ENCODE assay signal across 8 cellular contexts in genomic region chr2:202588647-202589581, GRCh38. TPM values are rescaled to one million over a fixed set of nuclear protein-coding genes. Genes with fewer than 3 reads are reported as not detected.
A peak's percentile ranks its signal among the peaks of the same experiment; 100 is the strongest.
DNase-seq lines count a peak whose midpoint lies in the region; ATAC-seq and TF ChIP-seq lines count a peak whose summit lies in the region.

No MANE protein-coding gene starts in this region.

- peaks cover 10% of the 10 kb centered on the region for H3K4me1 Mint-ChIP-seq in activated CD4-positive, alpha-beta T cell treated with anti-CD3 and anti-CD28 coated beads, Interleukin-2, amount 10 ng/mL, durations not matched to agents 24 days and 14 days

- H3K27me3 Mint-ChIP-seq in activated CD4-positive, alpha-beta T cell treated with anti-CD3 and anti-CD28 coated beads, Interleukin-2, amount 10 ng/mL, durations not matched to agents 24 days and 14 days, result peaks cover 3% of the 10 kb centered on the region

- H3K4me3 ChIP-seq in right lobe of liver, result no peak overlapping the region

- intact Hi-C loops in activated CD4-positive, alpha-beta T cell treated with anti-CD3 and anti-CD28 coated beads, Interleukin-2, amount 10 ng/mL, durations not matched to agents 24 days and 14 days (cut with micrococcal nuclease), result loop anchor here (1.0 to 10.0 kb wide), 4 partner anchors 45 to 1228 kb away; partner anchors contain the start of gene FAM117B
- intact Hi-C loops in right lobe of liver (cut with DNase I), result no loop called here

- no peaks in the 10 kb centered on the region for H3K9me3 Mint-ChIP-seq in activated CD4-positive, alpha-beta T cell treated with anti-CD3 and anti-CD28 coated beads, Interleukin-2, amount 10 ng/mL, durations not matched to agents 24 days and 14 days

- no peaks in the 10 kb centered on the region for H3K36me3 Mint-ChIP-seq in activated CD4-positive, alpha-beta T cell treated with anti-CD3 and anti-CD28 coated beads, Interleukin-2, amount 10 ng/mL, durations not matched to agents 24 days and 14 days (ENCODE audit: low read depth)

- peak overlapping the region; percentile 38 for H3K27ac Mint-ChIP-seq in activated CD4-positive, alpha-beta T cell treated with anti-CD3 and anti-CD28 coated beads, Interleukin-2, amount 10 ng/mL, durations not matched to agents 24 days and 14 days

- no peaks in the 10 kb centered on the region for H3K27me3 ChIP-seq in right lobe of liver

- 9% methylated on average over 7 of the region's 17 CpGs for WGBS in right lobe of liver (ENCODE audit: insufficient coverage, low coverage, low lambda C conversion rate, missing lambda C conversion rate)

- no peak overlapping the region for H3K4me3 Mint-ChIP-seq in activated CD4-positive, alpha-beta T cell treated with anti-CD3 and anti-CD28 coated beads, Interleukin-2, amount 10 ng/mL, durations not matched to agents 24 days and 14 days

- H3K9me3 ChIP-seq in right lobe of liver, result no peaks in the 10 kb centered on the region

- in situ Hi-C loops in ACHN (cut with HindIII; ENCODE audit: low pct_ligation_motif_present, low pct_unique_long_range_greater_than_20kb, low sequenced_read_pairs), result no loop called here

- H3K27ac ChIP-seq in right lobe of liver, result no peak overlapping the region

- no peaks in the 10 kb centered on the region for H3K4me1 ChIP-seq in right lobe of liver

- TF ChIP-seq CTCF in right lobe of liver (IDR thresholded peaks at IDR 0.05), result peak; percentile 84 to 88 (median 86)

- no peak for TF ChIP-seq POLR2A in right lobe of liver (IDR thresholded peaks at IDR 0.05)

- H3K36me3 ChIP-seq in right lobe of liver, result no peaks in the 10 kb centered on the region

- peak; percentile 85 for DNase-seq in ACHN
- DNase-seq in NCI-H510A treated with DMSO at 0.1 percent for 48 hours (lab: John Stamatoyannopoulos, UW), result peak; percentile 96
- peak; percentile 89 for DNase-seq in activated CD4-positive, alpha-beta T cell treated with anti-CD3 and anti-CD28 coated beads, Interleukin-2, amount 10 ng/mL, durations not matched to agents 24 days and 14 days
- peak; percentile 83 for DNase-seq in dedifferentiated amniotic fluid mesenchymal stem cell (ENCODE audit: extremely low spot score)
- DNase-seq in right lobe of liver, result peak; percentile 63 to 70 (median 64)
- DNase-seq in stimulated activated CD4-positive, alpha-beta T cell treated with anti-CD3 and anti-CD28 coated beads, Interleukin-4, amount 100 ng/mL, for 4 hours, result peak; percentile 52 to 70

- peak; percentile 71 for ATAC-seq in GM18858 (IDR thresholded peaks at IDR 0.05; ENCODE audit: unreplicated experiment)
- peak; percentile 75 for ATAC-seq in HG03342 (IDR thresholded peaks at IDR 0.05; ENCODE audit: unreplicated experiment)
- ATAC-seq in right lobe of liver, result peak; percentile 96 to 99 (median 98)

RNA-seq across cellular contexts. Expression of gene FAM117B, which starts 45.9 kb away (rescaled TPM):
- 14.5 TPM in 2 replicates for total RNA-seq in activated CD4-positive, alpha-beta T cell treated with anti-CD3 and anti-CD28 coated beads, Interleukin-2, amount 10 ng/mL, durations not matched to agents 24 days and 14 days
- total RNA-seq in right lobe of liver, result 1 to 10 TPM; 1.8 to 2.8 (median 2.3) TPM
